ENCODE assay signal across 18 cellular contexts in the genomic region with DNA sequence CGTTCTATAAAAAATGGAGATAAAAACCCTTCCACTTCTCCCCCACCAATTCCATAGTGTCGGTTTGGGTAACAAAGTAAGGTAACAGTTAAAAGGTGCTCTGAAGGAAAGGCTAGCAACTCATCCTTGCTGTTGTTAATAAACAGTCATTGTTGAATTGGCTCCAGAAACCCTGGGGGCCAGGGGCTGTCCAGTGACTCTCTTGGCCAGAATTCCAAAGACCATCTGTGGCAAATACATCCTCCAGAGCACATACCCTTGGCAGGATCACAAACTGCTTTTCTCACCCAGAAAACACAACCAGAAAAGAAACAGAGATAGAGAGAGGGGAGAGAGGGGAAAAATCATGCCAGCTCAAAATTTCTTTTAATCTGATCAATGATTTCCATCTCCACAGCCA. TPM values are rescaled to one million over a fixed set of nuclear protein-coding genes. Genes with fewer than 3 reads are reported as not detected.
DNase-seq lines count a peak whose midpoint lies in the region; ATAC-seq and TF ChIP-seq lines count a peak whose summit lies in the region.
"Had no signal": no experiment of that assay in that cellular context is flagged by ENCODE, and none has a peak within 500 bp of the region (broad histone marks: within the 10 kb centered on the region; RNA-seq: fewer than 3 reads in every experiment).

No MANE protein-coding gene starts in this region.

- H2BK20ac ChIP-seq in IMR-90 (ENCODE audit: low read depth, low read length) = no peak overlapping the region

- dilution Hi-C loops in IMR-90 (cut with HindIII; ENCODE audit: low sequenced_read_pairs, unreplicated experiment) = no loop called here

- no peaks in the 10 kb centered on the region for H3K36me3 Mint-ChIP-seq in CD14-positive monocyte
- no peaks in the 10 kb centered on the region for H3K36me3 Mint-ChIP-seq in activated naive CD4-positive, alpha-beta T cell treated with anti-CD3 and anti-CD28 coated beads for 36 hours (ENCODE audit: low read depth)
- H3K36me3 Mint-ChIP-seq: CD8-positive, alpha-beta memory T cell had no signal

- H3K9me3 ChIP-seq in IMR-90 (ENCODE audit: control insufficient read depth, insufficient read depth, low read length) = no peaks in the 10 kb centered on the region; the same call in 1 of the 2 replicates
- no peaks in the 10 kb centered on the region for H3K9me3 ChIP-seq in Peyer's patch

- H3K4ac ChIP-seq in IMR-90 (ENCODE audit: low read depth, low read length) = no peak overlapping the region

- no peak overlapping the region for H3K9ac ChIP-seq in IMR-90 (ENCODE audit: low read depth, low read length)
- H3K9ac ChIP-seq: BLaER1 had no signal

- H3K4me3 ChIP-seq in AG10803 (ENCODE audit: low read length) = no peak overlapping the region
- no peak overlapping the region for H3K4me3 ChIP-seq in IMR-90 (ENCODE audit: insufficient read depth, low read depth, low read length)
- no peak overlapping the region for H3K4me3 ChIP-seq in Peyer's patch
- H3K4me3 ChIP-seq: BLaER1, GM23338 had no signal

- POLR2A ChIA-PET in IMR-90 (lab: Charles Lee; ENCODE audit: unreplicated experiment) = no interaction called here

- no peaks in the 10 kb centered on the region for H3K36me3 ChIP-seq in IMR-90 (ENCODE audit: control insufficient read depth, insufficient read depth, low read length)
- no peaks in the 10 kb centered on the region for H3K36me3 ChIP-seq in Peyer's patch
- H3K36me3 ChIP-seq: BLaER1 had no signal

- H2BK5ac ChIP-seq in IMR-90 (ENCODE audit: low read depth, low read length, poor library complexity, severe bottlenecking) = no peak overlapping the region

- TF ChIP-seq RAD21 in IMR-90 (IDR thresholded peaks at IDR 0.05; ENCODE audit: low read length) = no peak

- H2AK5ac ChIP-seq in IMR-90 (ENCODE audit: low read depth, low read length) = no peak overlapping the region

- DNase-seq in AG10803 (ENCODE audit: low read depth) = peak; percentile 17
- DNase-seq in IMR-90 = peak; percentile 22
- peak; percentile 84 for DNase-seq in cerebellum (ENCODE audit: low spot score)
- DNase-seq in Peyer's patch = no peak
- DNase-seq in CD14-positive monocyte (ENCODE audit: low spot score) = no peak
- DNase-seq in activated naive CD4-positive, alpha-beta T cell treated with anti-CD3 and anti-CD28 coated beads for 36 hours = no peak
- DNase-seq: CD4-positive, alpha-beta T cell; CD8-positive, alpha-beta memory T cell; DMS 273 treated with DMSO at 0.1 percent for 48 hours; DMS79; EL; GF-D8; H9 had no signal

- CTCF ChIA-PET in IMR-90 (lab: Yijun Ruan, JAX) = no interaction called here
- CTCF ChIA-PET in activated naive CD4-positive, alpha-beta T cell treated with anti-CD3 and anti-CD28 coated beads for 36 hours (lab: Charles Lee) = no interaction called here

- H3K27ac ChIP-seq in IMR-90 (ENCODE audit: insufficient read depth, low read length) (no peak overlapping the region), Peyer's patch (no peak overlapping the region)
- H3K27ac ChIP-seq: BLaER1, C4-2B had no signal

- TF ChIP-seq POLR2A in IMR-90 (IDR thresholded peaks at IDR 0.05; ENCODE audit: low read depth, low read length) (no peak), Peyer's patch (IDR thresholded peaks at IDR 0.05) (no peak)

- TF ChIP-seq CTCF in AG10803 (conservative IDR thresholded peaks at IDR 0.05; ENCODE audit: low read length) (no peak), IMR-90 (conservative IDR thresholded peaks at IDR 0.05; ENCODE audit: low read depth, low read length) (no peak), Peyer's patch (IDR thresholded peaks at IDR 0.05) (no peak), CD14-positive monocyte (IDR thresholded peaks at IDR 0.05) (no peak)

- H3K27me3 Mint-ChIP-seq in CD14-positive monocyte (ENCODE audit: low read depth in 3 of 3) = peaks cover 0 to 7% (median 5%) of the 10 kb centered on the region in 3 donors
- peaks cover 7% of the 10 kb centered on the region for H3K27me3 Mint-ChIP-seq in activated naive CD4-positive, alpha-beta T cell treated with anti-CD3 and anti-CD28 coated beads for 36 hours (ENCODE audit: low read depth)

- no peak overlapping the region for H3K23ac ChIP-seq in IMR-90 (ENCODE audit: low read depth, low read length)

- no peak overlapping the region for H3K56ac ChIP-seq in IMR-90 (ENCODE audit: extremely low read depth, insufficient read depth, low read length)

- H3K4me1 Mint-ChIP-seq in CD14-positive monocyte = no peaks in the 10 kb centered on the region
- no peaks in the 10 kb centered on the region for H3K4me1 Mint-ChIP-seq in activated naive CD4-positive, alpha-beta T cell treated with anti-CD3 and anti-CD28 coated beads for 36 hours (ENCODE audit: low read depth)
- H3K4me1 Mint-ChIP-seq: B cell; CD8-positive, alpha-beta memory T cell; GM23338; H9 had no signal

- no peak overlapping the region for H4K5ac ChIP-seq in IMR-90 (ENCODE audit: low read depth, low read length)

- H3K4me1 ChIP-seq in IMR-90 (ENCODE audit: control insufficient read depth, insufficient read depth, low read length) (no peaks in the 10 kb centered on the region), Peyer's patch (no peaks in the 10 kb centered on the region)
- H3K4me1 ChIP-seq: BLaER1 had no signal

- no peak overlapping the region for H2AFZ ChIP-seq in IMR-90 (replicated peaks; ENCODE audit: low read length, poor library complexity)
- H2AFZ ChIP-seq: GM23338 had no signal

- H4K91ac ChIP-seq in IMR-90 (ENCODE audit: insufficient read depth, low read depth, low read length) = no peak overlapping the region

- H3K27me3 ChIP-seq in IMR-90 (ENCODE audit: control insufficient read depth, insufficient read depth, low read length) (no peaks in the 10 kb centered on the region), Peyer's patch (no peaks in the 10 kb centered on the region)
- H3K27me3 ChIP-seq: BLaER1 had no signal

- H3K14ac ChIP-seq in IMR-90 (replicated peaks; ENCODE audit: low read depth, low read length) = no peak overlapping the region

- H3K18ac ChIP-seq in IMR-90 (ENCODE audit: low read depth, low read length) = no peak overlapping the region

- no peak overlapping the region for H2BK120ac ChIP-seq in IMR-90 (ENCODE audit: low read depth, low read length)

- no peaks in the 10 kb centered on the region for H3K9me1 ChIP-seq in IMR-90 (ENCODE audit: insufficient read depth, low read length)

- BruUV-seq in IMR-90 (replicated peaks; lab: Mats Ljungman, UMichigan) = no TSS peak

- peaks cover 6 to 13% (median 8%) of the 10 kb centered on the region in 7 donors for H3K9me3 Mint-ChIP-seq in CD14-positive monocyte
- peaks cover 9% of the 10 kb centered on the region for H3K9me3 Mint-ChIP-seq in activated naive CD4-positive, alpha-beta T cell treated with anti-CD3 and anti-CD28 coated beads for 36 hours
- H3K9me3 Mint-ChIP-seq: CD4-positive, alpha-beta T cell had no signal

- H4K8ac ChIP-seq in IMR-90 (ENCODE audit: low read depth in 2 of 2, low read length in 2 of 2) = no peak overlapping the region

- H2AK9ac ChIP-seq in IMR-90 (replicated peaks; ENCODE audit: low read depth, low read length, poor library complexity) = no peak overlapping the region

- H3K4me3 Mint-ChIP-seq in CD14-positive monocyte = no peak overlapping the region
- H3K4me3 Mint-ChIP-seq in activated naive CD4-positive, alpha-beta T cell treated with anti-CD3 and anti-CD28 coated beads for 36 hours = no peak overlapping the region
- H3K4me3 Mint-ChIP-seq: B cell; CD4-positive, alpha-beta T cell; CD8-positive, alpha-beta memory T cell; GM23338; H9 had no signal

- no CpG with 5 or more reads among the region's 2 CpGs for WGBS in IMR-90 (ENCODE audit: extremely low coverage in 2 of 2, insufficient read length in 1 of 2), 2 experiments

- no peaks in the 10 kb centered on the region; a peak in 1 of 4 replicates for H3K79me1 ChIP-seq in IMR-90 (ENCODE audit: low read depth in 1 of 2, low read length in 2 of 2)

- H2BK15ac ChIP-seq in IMR-90 (ENCODE audit: low read depth, low read length) = no peak overlapping the region

- no peak overlapping the region for H3K4me2 ChIP-seq in IMR-90 (ENCODE audit: low read depth, low read length)
- H3K4me2 ChIP-seq: BLaER1, GM23338 had no signal

- H3K27ac Mint-ChIP-seq in CD14-positive monocyte = no peak overlapping the region
- no peak overlapping the region for H3K27ac Mint-ChIP-seq in activated naive CD4-positive, alpha-beta T cell treated with anti-CD3 and anti-CD28 coated beads for 36 hours
- H3K27ac Mint-ChIP-seq: B cell; CD4-positive, alpha-beta T cell; CD8-positive, alpha-beta memory T cell; GM23338; H9 had no signal

- in situ Hi-C loops in IMR-90 (cut with MboI; ENCODE audit: low sequenced_read_pairs) = no loop called here

- intact Hi-C loops in IMR-90 (cut with micrococcal nuclease) (no loop called here), CD14-positive monocyte (cut with micrococcal nuclease) (no loop called here)
- intact Hi-C loops in activated naive CD4-positive, alpha-beta T cell treated with anti-CD3 and anti-CD28 coated beads for 36 hours (cut with micrococcal nuclease) = no loop called here

- no peaks in the 10 kb centered on the region for H4K20me1 ChIP-seq in IMR-90 (ENCODE audit: insufficient read depth, low read length)
- H4K20me1 ChIP-seq: BLaER1 had no signal

- no peak for ATAC-seq in IMR-90 (ENCODE audit: low read depth)
- ATAC-seq: GM23338, HCT116 had no signal

TF ChIP-seq in IMR-90, 13 proteins besides CTCF, POLR2A, EP300 and RAD21:
- no peak for TF ChIP-seq MAZ (IDR thresholded peaks at IDR 0.05; ENCODE audit: borderline replicate concordance, low read depth, low read length)
- no peak for TF ChIP-seq BHLHE40 (IDR thresholded peaks at IDR 0.05; ENCODE audit: low read depth, low read length)
- no peak for TF ChIP-seq RCOR1 (IDR thresholded peaks at IDR 0.05; ENCODE audit: insufficient replicate concordance, low read length)
- no peak for TF ChIP-seq MAFK (IDR thresholded peaks at IDR 0.05; ENCODE audit: low read depth, low read length)
- TF ChIP-seq MXI1 (IDR thresholded peaks at IDR 0.05; ENCODE audit: borderline replicate concordance, low read depth, low read length) = no peak
- TF ChIP-seq RFX5 (IDR thresholded peaks at IDR 0.05; ENCODE audit: low read depth, low read length) = no peak
- TF ChIP-seq SMC3 (IDR thresholded peaks at IDR 0.05; ENCODE audit: low read depth, low read length) = no peak

RNA-seq across cellular contexts. Expression of a gene that starts 22.1 kb away (rescaled TPM):
- total RNA-seq in IMR-90 (2012; rRNA removed) (5.3 and 5.9 TPM in 2 replicates), cerebellum (119 TPM), Peyer's patch (10 to 100 TPM; 16.8 to 25.7 (median 21.7) TPM)
- polyA plus RNA-seq in IMR-90 (2012; rRNA removed) (13.2 and 15.0 TPM in 2 replicates), CD14-positive monocyte (under 1 TPM in 1 of 2 donors, not detected in 1; 0.09 TPM)
- polyA plus RNA-seq in IMR-90 (2012; cell fraction: cytosol; rRNA removed) = 3.4 and 6.5 TPM in 2 replicates
- polyA plus RNA-seq in IMR-90 (2012; cell fraction: nucleus; rRNA removed; ENCODE audit: low replicate concordance) = 95.7 and 110 TPM in 2 replicates
- total RNA-seq in activated naive CD4-positive, alpha-beta T cell treated with anti-CD3 and anti-CD28 coated beads for 36 hours = under 1 TPM; 0.33 to 0.35 TPM
- polyA plus RNA-seq: CD8-positive, alpha-beta memory T cell had no signal

Comparison
In these comparisons a context has a peak if more than half of its experiments do, and no peak if none do; other contexts are left out.
1. DNase-seq: peak in AG10803 (single experiment), IMR-90 (single experiment) and cerebellum (single experiment); none in Peyer's patch (0 of 3), CD14-positive monocyte (single experiment) and activated naive CD4-positive, alpha-beta T cell treated with anti-CD3 and anti-CD28 coated beads for 36 hours (single experiment).